ENCODE assay signal across 6 cellular contexts in genomic region chr1:237405912-237406311, GRCh38.
"Had no signal": no experiment of that assay in that cellular context is flagged by ENCODE, and none has a peak within 500 bp of the region (broad histone marks: within the 10 kb centered on the region; RNA-seq: fewer than 3 reads in every experiment).

No MANE protein-coding gene starts in this region.

- H3K9ac ChIP-seq: KMS-11 had no signal

- H3K27ac ChIP-seq: HL-60, KMS-11 had no signal

- DNase-seq: IMR-90, KBM-7, KG1 had no signal

- FAIRE-seq: HTR-8/SVneo had no signal

- H3K4me2 ChIP-seq: KMS-11 had no signal
